Comparison of ENCODE assay signal across 7 cellular contexts in the genomic region with DNA sequence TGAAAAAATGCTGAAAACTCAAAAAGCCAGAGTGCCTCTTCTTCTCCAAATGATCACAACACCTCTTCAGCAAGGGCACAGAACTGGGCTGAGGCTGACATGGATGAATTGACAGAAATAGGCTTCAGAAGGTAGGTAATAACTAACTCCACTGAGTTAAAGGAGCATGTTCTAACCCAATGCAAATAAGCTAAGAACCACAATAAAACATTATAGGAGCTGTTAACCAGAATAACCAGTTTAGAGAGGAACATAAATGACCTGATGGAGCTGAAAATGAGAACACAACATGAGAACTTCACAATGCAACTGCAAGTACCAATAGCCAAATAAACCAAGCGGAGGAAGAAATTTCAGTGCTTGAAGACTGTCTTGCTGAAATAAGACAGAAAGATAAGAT. TPM values are rescaled to one million over a fixed set of nuclear protein-coding genes. Genes with fewer than 3 reads are reported as not detected.
"Had no signal": no experiment of that assay in that cellular context is flagged by ENCODE, and none has a peak within 500 bp of the region (broad histone marks: within the 10 kb centered on the region; RNA-seq: fewer than 3 reads in every experiment).

No MANE protein-coding gene starts in this region.

- H3K27ac ChIP-seq: HL-60 had no signal

- DNase-seq: H9, HCEC 1CT, IMR-90 had no signal

- ATAC-seq: GM23338, K562 had no signal

- H3K4me3 ChIP-seq: GM23338, K562 had no signal

RNA-seq across cellular contexts. Expression of gene OR56B4, which starts 9.2 kb away (rescaled TPM):
- total RNA-seq: GM23338, H1, H9, IMR-90, K562 had no signal
- polyA plus RNA-seq: GM23338, H1, IMR-90 had no signal

RNA-seq across cellular contexts. Expression of gene OR52B2, which starts 53.5 kb away (rescaled TPM):
- total RNA-seq: GM23338, H1, H9, IMR-90, K562 had no signal
- polyA plus RNA-seq: GM23338, IMR-90, K562 had no signal
